ENCODE assay signal across 14 cellular contexts in the genomic region with DNA sequence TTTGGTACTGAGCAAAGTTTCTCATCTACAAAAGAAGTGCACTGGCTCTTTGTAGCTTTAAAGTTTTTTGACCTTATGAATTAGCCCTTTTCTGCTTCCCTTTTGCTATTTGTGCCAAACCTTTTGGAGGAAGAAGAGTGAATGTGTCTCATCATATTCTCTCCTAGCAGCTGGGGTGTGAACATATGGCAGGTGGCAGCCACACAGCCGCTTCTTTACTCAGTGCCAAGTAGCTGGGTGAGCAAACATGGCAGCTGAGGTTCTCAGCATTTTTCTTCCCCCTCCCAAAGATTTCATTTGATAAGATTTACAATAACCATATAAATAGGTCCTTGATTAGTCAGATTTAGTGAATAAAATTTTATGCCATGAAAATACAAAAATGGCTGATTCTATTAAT. TPM values are rescaled to one million over a fixed set of nuclear protein-coding genes. Genes with fewer than 3 reads are reported as not detected.
DNase-seq lines count a peak whose midpoint lies in the region; ATAC-seq and TF ChIP-seq lines count a peak whose summit lies in the region.
"Had no signal": no experiment of that assay in that cellular context is flagged by ENCODE, and none has a peak within 500 bp of the region (broad histone marks: within the 10 kb centered on the region; RNA-seq: fewer than 3 reads in every experiment).

No MANE protein-coding gene starts in this region.

- in situ Hi-C loops in HAP-1 (cut with MboI; ENCODE audit: low sequenced_read_pairs) = no loop called here

- no peak for ATAC-seq in Right ventricle myocardium superior (ENCODE audit: poor library complexity)
- ATAC-seq: GM12878 had no signal

- peak overlapping the region; percentile 53 for H3K27ac ChIP-seq in neutrophil
- H3K27ac ChIP-seq: BLaER1 treated with 17β-estradiol and CSF1 and Interleukin-3, amounts not matched to agents 10 nM and 100 nM had no signal

- no peaks in the 10 kb centered on the region for H3K9me3 ChIP-seq in neutrophil
- no peaks in the 10 kb centered on the region for H3K9me3 ChIP-seq in HAP-1

- intact Hi-C loops in Right ventricle myocardium superior (cut with DNase I) = no loop called here

- H3K36me3 ChIP-seq in neutrophil = no peaks in the 10 kb centered on the region
- H3K36me3 ChIP-seq in HAP-1 (replicated peaks) = no peaks in the 10 kb centered on the region

- peaks cover 18 to 20% of the 10 kb centered on the region in 2 experiments for H3K4me1 ChIP-seq in neutrophil (ENCODE audit: control insufficient read depth in 1 of 2, insufficient read depth in 1 of 2, low read depth in 1 of 2, low read length in 1 of 2)
- no peaks in the 10 kb centered on the region for H3K4me1 ChIP-seq in HAP-1

- H3K27me3 ChIP-seq in neutrophil (no peaks in the 10 kb centered on the region), HAP-1 (ENCODE audit: low read depth) (no peaks in the 10 kb centered on the region)
- H3K27me3 ChIP-seq: BLaER1 treated with 17β-estradiol and CSF1 and Interleukin-3, amounts not matched to agents 10 nM and 100 nM had no signal

- DNase-seq in NCI-H1694 (lab: John Stamatoyannopoulos, UW) (peak; percentile 12), NCI-H1694 treated with DMSO at 0.1 percent for 48 hours (lab: John Stamatoyannopoulos, UW) (no peak), NCI-H2171 treated with DMSO at 0.1 percent for 48 hours (lab: John Stamatoyannopoulos, UW) (peak; percentile 52), cerebellar cortex (ENCODE audit: low spot score) (peak; percentile 22), Right ventricle myocardium superior (no peak), DMS53 (lab: John Stamatoyannopoulos, UW) (no peak), HAP-1 (ENCODE audit: low spot score in 2 of 2) (no peak)
- DNase-seq: 8988T, HCEC 1CT, NCI-H1436, NCI-H2107 had no signal

- TF ChIP-seq CTCF in neutrophil (IDR thresholded peaks at IDR 0.05) = no peak

- no peak overlapping the region for H3K4me3 ChIP-seq in neutrophil (ENCODE audit: low read depth in 1 of 2, low read length in 1 of 2)
- H3K4me3 ChIP-seq in HAP-1 = no peak overlapping the region
- H3K4me3 ChIP-seq: BLaER1 treated with 17β-estradiol and CSF1 and Interleukin-3, amounts not matched to agents 10 nM and 100 nM; GM12878 had no signal

RNA-seq across cellular contexts. Expression of gene STK17B, which starts 46.7 kb away (rescaled TPM):
- 6.1 TPM for total RNA-seq in Right ventricle myocardium superior

Comparison
In these comparisons a context has a peak if more than half of its experiments do, and no peak if none do; other contexts are left out.
1. DNase-seq: peak in NCI-H1694 (single experiment), NCI-H2171 treated with DMSO at 0.1 percent for 48 hours (single experiment) and cerebellar cortex (single experiment); none in NCI-H1694 treated with DMSO at 0.1 percent for 48 hours (single experiment), Right ventricle myocardium superior (single experiment), DMS53 (single experiment) and HAP-1 (0 of 2).